ENCODE assay signal across 8 cellular contexts in the genomic region with DNA sequence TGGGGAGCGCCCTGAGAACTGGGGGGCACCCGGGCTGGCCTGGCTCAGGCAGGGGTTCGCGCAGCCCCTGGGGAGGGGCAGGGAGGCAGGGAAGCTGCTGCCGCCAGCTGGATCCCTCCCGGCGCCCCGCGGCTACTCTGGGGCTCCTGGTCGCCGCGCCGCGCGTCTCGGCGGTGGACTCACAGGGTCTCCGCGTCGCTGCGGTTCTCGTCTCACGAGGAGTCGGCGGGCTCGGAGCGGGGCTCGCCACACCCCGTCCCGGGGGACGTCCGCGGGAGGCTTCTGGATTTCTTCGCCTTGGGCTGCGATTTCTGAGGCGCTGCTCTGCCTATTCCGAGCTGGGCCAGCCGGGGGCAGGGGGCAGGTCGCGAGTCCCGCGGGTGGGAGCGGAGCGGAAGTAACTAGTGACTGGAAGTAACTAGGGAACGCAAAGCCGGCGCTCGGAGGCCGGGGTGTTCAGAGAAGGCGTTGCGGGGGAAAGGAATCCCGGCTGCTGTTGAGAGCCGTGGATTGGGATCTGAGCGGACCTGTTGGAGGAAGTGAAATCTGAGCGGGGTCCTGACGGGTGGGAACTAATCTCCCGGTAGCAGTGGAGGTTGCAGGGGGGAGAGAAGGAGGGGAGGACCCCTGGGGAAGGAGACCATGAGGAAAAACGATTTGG. TPM values are rescaled to one million over a fixed set of nuclear protein-coding genes. Genes with fewer than 3 reads are reported as not detected.
DNase-seq lines count a peak whose midpoint lies in the region; ATAC-seq and TF ChIP-seq lines count a peak whose summit lies in the region.

No MANE protein-coding gene starts in this region.

- no peaks in the 10 kb centered on the region for H3K36me3 ChIP-seq in lower lobe of right lung

- H3K4me1 ChIP-seq in lower lobe of right lung = peaks cover 37% of the 10 kb centered on the region

- peak; percentile 43 for TF ChIP-seq CTCF in lower lobe of right lung (IDR thresholded peaks at IDR 0.05)

- peak overlapping the region; percentile 100 for H3K27ac ChIP-seq in lower lobe of right lung

- DNase-seq in A172 (ENCODE audit: low spot score) = peak; percentile 57
- peak; percentile 19 for DNase-seq in NCI-H446 treated with DMSO at 0.1 percent for 48 hours (lab: John Stamatoyannopoulos, UW)
- peak; percentile 66 to 73 for DNase-seq in activated CD4-positive, alpha-beta T cell treated with anti-CD3 and anti-CD28 coated beads, Interleukin-2, amount 50 U/mL, for 48 hours
- DNase-seq in ecto neural progenitor cell (ENCODE audit: low spot score) = peak; percentile 84
- peak; percentile 92 for DNase-seq in lower lobe of right lung
- peak; percentile 35 to 37 (median 35) for DNase-seq in stimulated activated CD4-positive, alpha-beta T cell treated with anti-CD3 and anti-CD28 coated beads, TNF-alpha, amount 100 ng/mL, for 4 hours (ENCODE audit: low read depth in 3 of 3)

- ATAC-seq in GM18517 (IDR thresholded peaks at IDR 0.05; ENCODE audit: unreplicated experiment) (peak; percentile 47), HG03039 (IDR thresholded peaks at IDR 0.05; ENCODE audit: unreplicated experiment) (peak; percentile 34), lower lobe of right lung (peak; percentile 80 to 87)

- H3K9me3 ChIP-seq in lower lobe of right lung = no peaks in the 10 kb centered on the region

- H3K4me3 ChIP-seq in lower lobe of right lung = peak overlapping the region; percentile 99

- no peaks in the 10 kb centered on the region for H3K27me3 ChIP-seq in lower lobe of right lung (ENCODE audit: low read depth)

- intact Hi-C loops in lower lobe of right lung (cut with DNase I) = no loop called here

RNA-seq across cellular contexts. Expression of a gene that starts 0.5 kb away (rescaled TPM):
- 48.4 and 54.9 TPM in 2 replicates for total RNA-seq in A172 (2014; rRNA removed; shearing (Covaris generic))
- 80.4 TPM for total RNA-seq in lower lobe of right lung

RNA-seq across cellular contexts. Expression of a gene that starts 49.8 kb away (rescaled TPM):
- 2.5 and 3.2 TPM in 2 replicates for total RNA-seq in A172 (2014; rRNA removed; shearing (Covaris generic))
- 17.7 TPM for total RNA-seq in lower lobe of right lung

Comparison
In these comparisons a context has a peak if more than half of its experiments do, and no peak if none do; other contexts are left out.
1. Peak in every context shown above with its lines: DNase-seq, ATAC-seq, H3K4me3 ChIP-seq and H3K27ac ChIP-seq.
2. DNase-seq: peak in every context shown above with its lines; median percentile 92 in lower lobe of right lung; 84 in ecto neural progenitor cell; 70 in activated CD4-positive, alpha-beta T cell treated with anti-CD3 and anti-CD28 coated beads, Interleukin-2, amount 50 U/mL, for 48 hours; 57 in A172; 35 in stimulated activated CD4-positive, alpha-beta T cell treated with anti-CD3 and anti-CD28 coated beads, TNF-alpha, amount 100 ng/mL, for 4 hours; 19 in NCI-H446 treated with DMSO at 0.1 percent for 48 hours.